In the genomic region with DNA sequence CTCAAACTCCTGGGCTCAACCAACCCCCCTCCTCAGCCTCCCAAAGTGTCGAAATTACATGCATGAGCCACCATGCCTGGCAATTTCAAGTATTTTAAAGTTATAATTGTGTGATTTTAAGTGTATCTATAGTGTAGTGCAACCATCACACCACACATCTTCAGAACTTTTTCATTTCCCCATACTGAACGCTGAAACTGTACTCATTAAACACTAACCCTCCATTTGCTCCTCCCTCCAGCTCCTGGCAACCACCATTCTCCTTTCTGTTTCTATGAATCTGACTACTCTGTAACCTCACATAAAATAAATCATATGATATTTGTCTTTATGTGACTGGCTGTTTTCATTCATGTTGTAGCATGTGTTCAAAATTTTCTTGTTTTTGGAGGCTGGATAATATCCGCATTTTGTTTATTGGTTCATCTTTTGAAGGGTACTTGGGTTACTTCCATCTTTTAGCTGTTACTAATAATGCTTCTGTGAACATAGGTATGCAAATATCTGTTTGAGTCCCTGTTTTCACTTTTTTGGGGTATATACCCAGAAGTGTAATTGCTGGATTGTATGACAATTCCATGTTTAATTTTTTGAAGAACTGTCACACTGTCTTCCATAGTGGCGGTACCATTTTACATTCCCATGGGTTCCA, we compare ENCODE assay signal across 15 cellular contexts.
DNase-seq lines count a peak whose midpoint lies in the region; ATAC-seq lines count a peak whose summit lies in the region.
"Had no signal": no experiment of that assay in that cellular context is flagged by ENCODE, and none has a peak within 500 bp of the region (broad histone marks: within the 10 kb centered on the region; RNA-seq: fewer than 3 reads in every experiment).

No MANE protein-coding gene starts in this region.

- no peak for DNase-seq in effector memory CD4-positive, alpha-beta T cell
- no peak for DNase-seq in T1000 (lab: John Stamatoyannopoulos, UW)
- DNase-seq in NCI-H2227 treated with DMSO at 0.1 percent for 48 hours (lab: John Stamatoyannopoulos, UW): no peak
- DNase-seq in anterior cingulate cortex (lab: John Stamatoyannopoulos, UW): no peak
- DNase-seq: activated T-cell treated with anti-CD3 and anti-CD28 coated beads, Interleukin-2, amount 50 U/mL, for 4 hours; DMS79; effector CD8-positive, alpha-beta T cell; left colon; NCI-H1417; nephron progenitor cell had no signal

- no peak overlapping the region for H3K27ac ChIP-seq in effector memory CD4-positive, alpha-beta T cell (ENCODE audit: insufficient read depth, low read length, poor library complexity, severe bottlenecking)
- H3K27ac ChIP-seq: SK-N-MC had no signal

- H3K4me3 ChIP-seq in effector memory CD4-positive, alpha-beta T cell (ENCODE audit: insufficient read depth, low read depth, low read length, poor library complexity, severe bottlenecking): no peak overlapping the region
- H3K4me3 ChIP-seq: SK-N-MC had no signal

- no peaks in the 10 kb centered on the region for H3K27me3 ChIP-seq in effector memory CD4-positive, alpha-beta T cell (replicated peaks; ENCODE audit: control insufficient read depth, insufficient read depth, low read length, poor library complexity, severe bottlenecking)

- ATAC-seq in GM18498 (IDR thresholded peaks at IDR 0.05; ENCODE audit: unreplicated experiment) (peak; percentile 94), GM19397 (IDR thresholded peaks at IDR 0.05; ENCODE audit: unreplicated experiment) (peak; percentile 83), HG02642 (IDR thresholded peaks at IDR 0.05; ENCODE audit: poor library complexity, unreplicated experiment) (peak; percentile 83), HG03342 (IDR thresholded peaks at IDR 0.05; ENCODE audit: unreplicated experiment) (peak; percentile 92)
- ATAC-seq: activated T-cell treated with anti-CD3 and anti-CD28 coated beads, Interleukin-2, amount 50 U/mL, for 4 hours; left colon had no signal

- H3K36me3 ChIP-seq in effector memory CD4-positive, alpha-beta T cell (ENCODE audit: control insufficient read depth, insufficient read depth, low read length): no peaks in the 10 kb centered on the region

- H3K4me1 ChIP-seq in effector memory CD4-positive, alpha-beta T cell (ENCODE audit: control insufficient read depth, insufficient read depth, low read length, poor library complexity, severe bottlenecking): peaks cover 12% of the 10 kb centered on the region

- H3K9me3 ChIP-seq in effector memory CD4-positive, alpha-beta T cell (ENCODE audit: control insufficient read depth, low read length): no peaks in the 10 kb centered on the region
